17 cellular contexts compared by ENCODE assay signal in genomic region chr3:100715176-100715575, GRCh38. TPM values are rescaled to one million over a fixed set of nuclear protein-coding genes. Genes with fewer than 3 reads are reported as not detected.
A peak's percentile ranks its signal among the peaks of the same experiment; 100 is the strongest.
DNase-seq lines count a peak whose midpoint lies in the region; ATAC-seq, FAIRE-seq and TF ChIP-seq lines count a peak whose summit lies in the region.
"Had no signal": no experiment of that assay in that cellular context is flagged by ENCODE, and none has a peak within 500 bp of the region (broad histone marks: within the 10 kb centered on the region; RNA-seq: fewer than 3 reads in every experiment).

No MANE protein-coding gene starts in this region.

- H3K4me3 ChIP-seq in HepG2 (replicated peaks in 1 of 3; ENCODE audit: insufficient read depth in 1 of 3, low read depth in 2 of 3, low read length in 3 of 3), result no peak overlapping the region
- no peak overlapping the region for H3K4me3 ChIP-seq in right lobe of liver
- no peak overlapping the region for H3K4me3 ChIP-seq in astrocyte (ENCODE audit: insufficient read depth, low read depth, low read length)
- H3K4me3 ChIP-seq: BLaER1, GM23248 had no signal

- no peak for TF ChIP-seq CTCF in HepG2 (CRISPR knock-in tag; IDR thresholded peaks at IDR 0.05)
- TF ChIP-seq CTCF in right lobe of liver (IDR thresholded peaks at IDR 0.05), result no peak
- TF ChIP-seq CTCF in astrocyte (IDR thresholded peaks at IDR 0.05; ENCODE audit: insufficient read depth, low read depth, low read length), result no peak
- no peak for TF ChIP-seq CTCF in type B pancreatic cell (conservative IDR thresholded peaks at IDR 0.05)

- TF ChIP-seq POLR2A in HepG2 (IDR thresholded peaks at IDR 0.05; ENCODE audit: insufficient read depth in 1 of 2, low read depth in 2 of 2, low read length in 2 of 2) (no peak), right lobe of liver (IDR thresholded peaks at IDR 0.05) (no peak)

- H3K4me1 Mint-ChIP-seq in activated naive CD4-positive, alpha-beta T cell treated with anti-CD3 and anti-CD28 coated beads, Interleukin-2, amount 50 U/mL, for 24 hours, result peaks cover 80% of the 10 kb centered on the region
- peaks cover 60% of the 10 kb centered on the region for H3K4me1 Mint-ChIP-seq in activated naive CD4-positive, alpha-beta T cell treated with anti-CD3 and anti-CD28 coated beads, Interleukin-2, amount 10 ng/mL, durations not matched to agents 7 days and 5 days
- H3K4me1 Mint-ChIP-seq in astrocyte (ENCODE audit: low read depth, unreplicated experiment) (peaks cover 50% of the 10 kb centered on the region), type B pancreatic cell (ENCODE audit: unreplicated experiment) (peaks cover 25% of the 10 kb centered on the region), T-helper 17 cell (peaks cover 44% of the 10 kb centered on the region)

- H3K9ac ChIP-seq in HepG2 (ENCODE audit: insufficient read depth, low read depth, low read length) (no peak overlapping the region), astrocyte (ENCODE audit: low read length) (no peak overlapping the region)
- H3K9ac ChIP-seq: BLaER1, GM23248 had no signal

- TF ChIP-seq RAD21 in HepG2 (CRISPR knock-in tag; IDR thresholded peaks at IDR 0.05), result no peak

- BruUV-seq in HepG2 (replicated peaks; lab: Mats Ljungman, UMichigan), result no TSS peak

- peaks cover 52% of the 10 kb centered on the region for H4K20me1 ChIP-seq in HepG2 (ENCODE audit: insufficient read depth, low read length)
- peaks cover 95% of the 10 kb centered on the region for H4K20me1 ChIP-seq in astrocyte (ENCODE audit: insufficient read depth, low read length)

- no peaks in the 10 kb centered on the region for H3K27me3 Mint-ChIP-seq in activated naive CD4-positive, alpha-beta T cell treated with anti-CD3 and anti-CD28 coated beads, Interleukin-2, amount 50 U/mL, for 24 hours
- no peaks in the 10 kb centered on the region for H3K27me3 Mint-ChIP-seq in activated naive CD4-positive, alpha-beta T cell treated with anti-CD3 and anti-CD28 coated beads, Interleukin-2, amount 10 ng/mL, durations not matched to agents 7 days and 5 days
- no peaks in the 10 kb centered on the region for H3K27me3 Mint-ChIP-seq in astrocyte (ENCODE audit: low read depth, unreplicated experiment)
- H3K27me3 Mint-ChIP-seq in type B pancreatic cell, result no peaks in the 10 kb centered on the region
- no peaks in the 10 kb centered on the region for H3K27me3 Mint-ChIP-seq in T-helper 17 cell

- peaks cover 35% of the 10 kb centered on the region for H3K36me3 Mint-ChIP-seq in activated naive CD4-positive, alpha-beta T cell treated with anti-CD3 and anti-CD28 coated beads, Interleukin-2, amount 50 U/mL, for 24 hours
- H3K36me3 Mint-ChIP-seq in activated naive CD4-positive, alpha-beta T cell treated with anti-CD3 and anti-CD28 coated beads, Interleukin-2, amount 10 ng/mL, durations not matched to agents 7 days and 5 days, result peaks cover 61% of the 10 kb centered on the region
- H3K36me3 Mint-ChIP-seq in astrocyte (ENCODE audit: low read depth, unreplicated experiment) (peaks cover 19% of the 10 kb centered on the region), type B pancreatic cell (peaks cover 63% of the 10 kb centered on the region), T-helper 17 cell (ENCODE audit: low read depth) (peaks cover 7% of the 10 kb centered on the region)

- no peak for DNase-seq in activated naive CD4-positive, alpha-beta T cell treated with anti-CD3 and anti-CD28 coated beads, Interleukin-2, amount 10 ng/mL, durations not matched to agents 7 days and 5 days
- no peak for DNase-seq in HepG2 (ENCODE audit: low spot score)
- no peak for DNase-seq in right lobe of liver
- no peak for DNase-seq in astrocyte (ENCODE audit: low read depth)
- DNase-seq in type B pancreatic cell (ENCODE audit: extremely low spot score, unreplicated experiment), result no peak
- DNase-seq in T-helper 17 cell, result no peak
- DNase-seq: 8988T, AML-193, DMS53, GM23248 had no signal

- H3K9me3 Mint-ChIP-seq in activated naive CD4-positive, alpha-beta T cell treated with anti-CD3 and anti-CD28 coated beads, Interleukin-2, amount 50 U/mL, for 24 hours, result no peaks in the 10 kb centered on the region
- no peaks in the 10 kb centered on the region for H3K9me3 Mint-ChIP-seq in activated naive CD4-positive, alpha-beta T cell treated with anti-CD3 and anti-CD28 coated beads, Interleukin-2, amount 10 ng/mL, durations not matched to agents 7 days and 5 days
- H3K9me3 Mint-ChIP-seq in astrocyte (ENCODE audit: unreplicated experiment), result no peaks in the 10 kb centered on the region
- H3K9me3 Mint-ChIP-seq in type B pancreatic cell, result peaks cover 5% of the 10 kb centered on the region

- H3K27me3 ChIP-seq in HepG2 (ENCODE audit: control insufficient read depth in 1 of 2, insufficient read depth in 2 of 2, low read length in 2 of 2) (no peaks in the 10 kb centered on the region; a peak in 1 of 5 replicates), right lobe of liver (no peaks in the 10 kb centered on the region), astrocyte (ENCODE audit: insufficient read depth, low read length) (no peaks in the 10 kb centered on the region)
- H3K27me3 ChIP-seq: BLaER1 had no signal

- H3K4me1 ChIP-seq in HepG2 (ENCODE audit: insufficient read depth, low read length) (peaks cover 61% of the 10 kb centered on the region), right lobe of liver (peaks cover 0 to 57% (median 19%) of the 10 kb centered on the region in 4 donors), astrocyte (ENCODE audit: insufficient read depth, low read length) (peaks cover 13% of the 10 kb centered on the region)

- H3K79me2 ChIP-seq in HepG2 (ENCODE audit: insufficient read depth, low read length) (peaks cover 95% of the 10 kb centered on the region), astrocyte (ENCODE audit: insufficient read depth, low read length) (peaks cover 100% of the 10 kb centered on the region)

- H3K9me3 ChIP-seq in HepG2 (ENCODE audit: low read length) (no peaks in the 10 kb centered on the region), right lobe of liver (no peaks in the 10 kb centered on the region), astrocyte (ENCODE audit: insufficient read depth, low read depth, low read length) (no peaks in the 10 kb centered on the region), T-helper 17 cell (ENCODE audit: control insufficient read depth, low read length, poor library complexity, severe bottlenecking) (no peaks in the 10 kb centered on the region)
- H3K9me3 ChIP-seq: BLaER1 had no signal

- H3K27ac Mint-ChIP-seq in activated naive CD4-positive, alpha-beta T cell treated with anti-CD3 and anti-CD28 coated beads, Interleukin-2, amount 50 U/mL, for 24 hours, result no peak overlapping the region
- no peak overlapping the region for H3K27ac Mint-ChIP-seq in activated naive CD4-positive, alpha-beta T cell treated with anti-CD3 and anti-CD28 coated beads, Interleukin-2, amount 10 ng/mL, durations not matched to agents 7 days and 5 days
- no peak overlapping the region for H3K27ac Mint-ChIP-seq in astrocyte (ENCODE audit: unreplicated experiment)
- no peak overlapping the region for H3K27ac Mint-ChIP-seq in type B pancreatic cell
- no peak overlapping the region for H3K27ac Mint-ChIP-seq in T-helper 17 cell

- H3K36me3 ChIP-seq in HepG2 (replicated peaks in 1 of 2; ENCODE audit: control insufficient read depth in 1 of 2, insufficient read depth in 2 of 2, low read length in 2 of 2) (peaks cover 1 to 47% of the 10 kb centered on the region in 2 experiments; a peak in 4 of 5 replicates), right lobe of liver (peaks cover 0 to 29% (median 10%) of the 10 kb centered on the region in 4 donors), astrocyte (ENCODE audit: insufficient read depth, low read length) (peaks cover 27% of the 10 kb centered on the region)

- FAIRE-seq in HepG2 (lab: Jason Lieb, UNC), result no peak
- FAIRE-seq in astrocyte (lab: Jason Lieb, UNC), result no peak
- FAIRE-seq: GM18507, H54 had no signal

- in situ Hi-C loops in HepG2 (cut with HindIII; ENCODE audit: extremely low pct_ligation_motif_present, low pct_unique_long_range_greater_than_20kb), result loop anchor here (25.0 kb wide), 3 partner anchors 103 to 903 kb away; partner anchors contain the start of genes ADGRG7 and CMSS1

- H2AFZ ChIP-seq in HepG2 (ENCODE audit: low read length) (no peak overlapping the region), astrocyte (ENCODE audit: low read depth, low read length) (no peak overlapping the region)
- H2AFZ ChIP-seq: GM23248 had no signal

- intact Hi-C loops in HepG2 (cut with micrococcal nuclease; ENCODE audit: unreplicated experiment) (loop anchor here (10.0 kb wide), 2 partner anchors 400 to 900 kb away; partner anchors contain the start of gene CMSS1), right lobe of liver (cut with DNase I) (loop anchor here in 1 of 2 donors (10.0 kb wide), 1 partner anchor 400 kb away; no protein-coding TSS in a partner anchor)

- H3K4me3 Mint-ChIP-seq in activated naive CD4-positive, alpha-beta T cell treated with anti-CD3 and anti-CD28 coated beads, Interleukin-2, amount 50 U/mL, for 24 hours, result peak overlapping the region; percentile 34
- no peak overlapping the region for H3K4me3 Mint-ChIP-seq in activated naive CD4-positive, alpha-beta T cell treated with anti-CD3 and anti-CD28 coated beads, Interleukin-2, amount 10 ng/mL, durations not matched to agents 7 days and 5 days
- no peak overlapping the region for H3K4me3 Mint-ChIP-seq in astrocyte (ENCODE audit: unreplicated experiment)
- H3K4me3 Mint-ChIP-seq in type B pancreatic cell, result peak overlapping the region; percentile 32
- H3K4me3 Mint-ChIP-seq in T-helper 17 cell, result no peak overlapping the region

- H3K27ac ChIP-seq in HepG2 (ENCODE audit: extremely low read length, insufficient read depth, low read length) (no peak overlapping the region), right lobe of liver (no peak overlapping the region), astrocyte (ENCODE audit: low read depth, low read length) (no peak overlapping the region)
- H3K27ac ChIP-seq: BLaER1, GM23248, HL-60 had no signal

- ATAC-seq in HepG2 (no peak), right lobe of liver (no peak), T-helper 17 cell (no peak), HG03571 (IDR thresholded peaks at IDR 0.05; ENCODE audit: unreplicated experiment) (no peak)
- ATAC-seq: HCT116 had no signal

- CTCF ChIA-PET in activated naive CD4-positive, alpha-beta T cell treated with anti-CD3 and anti-CD28 coated beads, Interleukin-2, amount 10 ng/mL, durations not matched to agents 7 days and 5 days (lab: Charles Lee), result interaction anchor here (0.7 kb wide), 1 partner anchor 10 kb away, joined by 5 read pairs; no protein-coding TSS in a partner anchor
- CTCF ChIA-PET in HepG2 (lab: Yijun Ruan, JAX; ENCODE audit: low intra/inter-chr PET ratio, low total read pairs), result no interaction called here

- no peak for TF ChIP-seq EP300 in HepG2 (IDR thresholded peaks at IDR 0.05; ENCODE audit: low read depth in 2 of 2, low read length in 2 of 2)
- no peak for TF ChIP-seq EP300 in HepG2 (CRISPR knock-in tag; IDR thresholded peaks at IDR 0.05; ENCODE audit: borderline replicate concordance)

- no peak overlapping the region; the same call in 1 of the 2 replicates for H3K4me2 ChIP-seq in HepG2 (ENCODE audit: low read depth, low read length)
- H3K4me2 ChIP-seq in astrocyte (ENCODE audit: low read length), result peak overlapping the region; percentile 2
- H3K4me2 ChIP-seq: BLaER1 had no signal

- POLR2A ChIA-PET in HepG2 (lab: Yijun Ruan, JAX), result no interaction called here

RNA-seq across cellular contexts. Expression of gene TFG, which starts 5.9 kb away (rescaled TPM):
- total RNA-seq in HepG2 (2016; rRNA removed; fragmentation: Illumina TruSeq; extraction: Trizol), result 53.6 and 75.5 TPM in 2 replicates
- 19.9 and 20.4 TPM in 2 replicates for total RNA-seq in HepG2 (2016; cell fraction: cytosol; rRNA removed; fragmentation: Illumina TruSeq; extraction: Trizol; ENCODE audit: low read depth)
- 55.4 and 69.3 TPM in 2 replicates for total RNA-seq in HepG2 (2016; cell fraction: insoluble cytoplasmic fraction; rRNA removed; fragmentation: Illumina TruSeq; extraction: Trizol)
- total RNA-seq in HepG2 (2016; cell fraction: membrane; rRNA removed; fragmentation: Illumina TruSeq; extraction: Trizol), result 41.0 and 43.7 TPM in 2 replicates
- total RNA-seq in HepG2 (2016; cell fraction: nucleus; rRNA removed; fragmentation: Illumina TruSeq; extraction: Trizol), result 52.9 and 55.9 TPM in 2 replicates
- polyA plus RNA-seq in HepG2 (2011; rRNA removed), result 66.2 and 71.7 TPM in 2 replicates
- 69.5 and 71.5 TPM in 2 replicates for polyA plus RNA-seq in HepG2 (2011; cell fraction: cytosol; rRNA removed)
- 50.5 and 60.9 TPM in 2 replicates for polyA plus RNA-seq in HepG2 (2011; cell fraction: nucleus; rRNA removed)
- polyA plus RNA-seq in HepG2 (2012), result 56.0 and 60.1 TPM in 2 replicates
- polyA plus RNA-seq in HepG2 (2016; cell fraction: cytosol; fragmentation: Illumina TruSeq; extraction: Trizol; ENCODE audit: low read depth), result 34.7 and 37.4 TPM in 2 replicates
- 161 and 167 TPM in 2 replicates for polyA plus RNA-seq in HepG2 (2016; cell fraction: insoluble cytoplasmic fraction; fragmentation: Illumina TruSeq; extraction: Trizol; ENCODE audit: low read depth)
- 56.9 and 63.5 TPM in 2 replicates for polyA plus RNA-seq in HepG2 (2016; cell fraction: membrane; fragmentation: Illumina TruSeq; extraction: Trizol; ENCODE audit: low read depth)
- polyA plus RNA-seq in HepG2 (2016; cell fraction: nucleus; fragmentation: Illumina TruSeq; extraction: Trizol; ENCODE audit: insufficient read depth, low read depth), result 94.6 and 99.1 TPM in 2 replicates
- polyA minus RNA-seq in HepG2 (2011; rRNA and poly(A)+ RNA removed; ENCODE audit: low replicate concordance), result 32.7 and 41.4 TPM in 2 replicates
- polyA minus RNA-seq in HepG2 (2011; cell fraction: cytosol; rRNA and poly(A)+ RNA removed), result 30.4 and 30.6 TPM in 2 replicates
- 95.5 and 108 TPM in 2 replicates for polyA minus RNA-seq in HepG2 (2011; cell fraction: nucleus; rRNA and poly(A)+ RNA removed)
- total RNA-seq in right lobe of liver, result 10 to 100 TPM; 54.7 to 91.6 (median 71.5) TPM
- total RNA-seq in astrocyte, result 154 and 155 TPM in 2 replicates
- 105 and 140 TPM in 2 replicates for total RNA-seq in type B pancreatic cell (ENCODE audit: low replicate concordance)
- total RNA-seq in T-helper 17 cell, result 10 to 100 TPM; 59.2 to 60.4 TPM

Comparison
In these comparisons a context has a peak if more than half of its experiments do, and no peak if none do; other contexts are left out.
1. H3K4me3 Mint-ChIP-seq: peak in activated naive CD4-positive, alpha-beta T cell treated with anti-CD3 and anti-CD28 coated beads, Interleukin-2, amount 50 U/mL, for 24 hours (single experiment) and type B pancreatic cell (single experiment); none in activated naive CD4-positive, alpha-beta T cell treated with anti-CD3 and anti-CD28 coated beads, Interleukin-2, amount 10 ng/mL, durations not matched to agents 7 days and 5 days (single experiment), astrocyte (single experiment) and T-helper 17 cell (single experiment).